Comparison of ENCODE assay signal across 9 cellular contexts in genomic region chr17:74770498-74771318, GRCh38. TPM values are rescaled to one million over a fixed set of nuclear protein-coding genes. Genes with fewer than 3 reads are reported as not detected.
A peak's percentile ranks its signal among the peaks of the same experiment; 100 is the strongest.
DNase-seq lines count a peak whose midpoint lies in the region; ATAC-seq and TF ChIP-seq lines count a peak whose summit lies in the region.
"Had no signal": no experiment of that assay in that cellular context is flagged by ENCODE, and none has a peak within 500 bp of the region (broad histone marks: within the 10 kb centered on the region; RNA-seq: fewer than 3 reads in every experiment).

No MANE protein-coding gene starts in this region.

- H3K36me3 Mint-ChIP-seq in effector memory CD8-positive, alpha-beta T cell (ENCODE audit: insufficient read depth) = peaks cover 66% of the 10 kb centered on the region
- H3K36me3 Mint-ChIP-seq in naive thymus-derived CD4-positive, alpha-beta T cell = peaks cover 6 to 45% (median 17%) of the 10 kb centered on the region in 5 donors

- TF ChIP-seq POLR2A in stomach (IDR thresholded peaks at IDR 0.05) = no peak

- peaks cover 42 to 45% of the 10 kb centered on the region in 2 donors for H3K4me1 Mint-ChIP-seq in effector memory CD8-positive, alpha-beta T cell (ENCODE audit: low read depth in 2 of 2)
- peaks cover 10 to 46% (median 38%) of the 10 kb centered on the region in 7 donors for H3K4me1 Mint-ChIP-seq in naive thymus-derived CD4-positive, alpha-beta T cell

- H3K9me3 Mint-ChIP-seq in effector memory CD8-positive, alpha-beta T cell = no peaks in the 10 kb centered on the region
- H3K9me3 Mint-ChIP-seq in naive thymus-derived CD4-positive, alpha-beta T cell = no peaks in the 10 kb centered on the region

- H3K27me3 ChIP-seq in naive thymus-derived CD4-positive, alpha-beta T cell (ENCODE audit: control insufficient read depth in 2 of 2, insufficient read depth in 2 of 2, low read length in 2 of 2) = no peaks in the 10 kb centered on the region
- no peaks in the 10 kb centered on the region for H3K27me3 ChIP-seq in stomach

- peak overlapping the region in 1 of 2 donors; percentile 10 for H3K4me3 Mint-ChIP-seq in effector memory CD8-positive, alpha-beta T cell
- H3K4me3 Mint-ChIP-seq in naive thymus-derived CD4-positive, alpha-beta T cell = peak overlapping the region in 2 of 10 donors; percentile 16 to 21

- intact Hi-C loops in naive thymus-derived CD4-positive, alpha-beta T cell (cut with micrococcal nuclease) = loop anchor here (1.0 kb wide), 3 partner anchors 22 to 113 kb away; partner anchors contain the start of gene NHERF1 (in 1 of the 2)
- intact Hi-C loops in stomach (cut with DNase I; ENCODE audit: low total_unique reads) = no loop called here

- H3K27ac Mint-ChIP-seq in effector memory CD8-positive, alpha-beta T cell = peak overlapping the region; percentile 77 to 93
- peak overlapping the region; percentile 42 to 92 (median 76) for H3K27ac Mint-ChIP-seq in naive thymus-derived CD4-positive, alpha-beta T cell

- no peak overlapping the region for H3K4me3 ChIP-seq in naive thymus-derived CD4-positive, alpha-beta T cell (ENCODE audit: low read length)
- H3K4me3 ChIP-seq in stomach = no peak overlapping the region

- peak in 5 of 7 experiments; percentile 69 to 94 (median 76) for TF ChIP-seq CTCF in stomach (IDR thresholded peaks at IDR 0.05)

- peak overlapping the region; percentile 4 for H3K27ac ChIP-seq in naive thymus-derived CD4-positive, alpha-beta T cell (ENCODE audit: low read depth, low read length)
- peak overlapping the region; percentile 27 to 78 (median 69) for H3K27ac ChIP-seq in stomach

- POLR2A ChIA-PET in naive thymus-derived CD4-positive, alpha-beta T cell (lab: Charles Lee) = interaction anchor here (0.6 to 16.9 kb wide), 6 partner anchors 9 to 201 kb away, joined by 3 to 372 read pairs (median 15); partner anchors contain the start of genes NHERF1 and RAB37

- no peak for TF ChIP-seq EP300 in stomach (IDR thresholded peaks at IDR 0.05)

- WGBS in stomach, 5 donors = 32 to 58% (median 38%) methylated on average over 15 to 16 of the region's 16 CpGs

- ATAC-seq in effector memory CD8-positive, alpha-beta T cell (replicated peaks) = peak; percentile 95
- ATAC-seq in naive thymus-derived CD4-positive, alpha-beta T cell = peak; percentile 95

- CTCF ChIA-PET in naive thymus-derived CD4-positive, alpha-beta T cell (lab: Charles Lee) = interaction anchor here (0.6 to 11.7 kb wide), 14 partner anchors 9 to 299 kb away, joined by 3 to 165 read pairs (median 8); partner anchors contain the start of genes NHERF1 and RAB37

- peak; percentile 55 for DNase-seq in NK-92 treated with Interleukin-12 subunit alpha and Interleukin-12 subunit beta, amount 100 ng/mL, for 24 hours (lab: John Stamatoyannopoulos, UW)
- no peak for DNase-seq in NK-92 (lab: John Stamatoyannopoulos, UW; ENCODE audit: unreplicated experiment)
- peak; percentile 11 for DNase-seq in NCI-H526 treated with DMSO at 0.1 percent for 48 hours (lab: John Stamatoyannopoulos, UW)
- DNase-seq in activated CD8-positive, alpha-beta memory T cell treated with anti-CD3 and anti-CD28 coated beads for 24 hours = peak; percentile 87
- peak; percentile 73 to 76 (median 74) for DNase-seq in effector memory CD8-positive, alpha-beta T cell
- DNase-seq in naive thymus-derived CD4-positive, alpha-beta T cell = peak; percentile 66 to 82 (median 78)
- peak; percentile 89 for DNase-seq in stomach
- DNase-seq in T1000 (lab: John Stamatoyannopoulos, UW) = no peak

- H3K4me1 ChIP-seq in naive thymus-derived CD4-positive, alpha-beta T cell (ENCODE audit: control insufficient read depth in 2 of 2, insufficient read depth in 2 of 2, low read length in 2 of 2) = peaks cover 9 to 17% of the 10 kb centered on the region in 2 donors
- H3K4me1 ChIP-seq in stomach = peaks cover 44 to 59% (median 49%) of the 10 kb centered on the region in 4 donors

- no peaks in the 10 kb centered on the region for H3K27me3 Mint-ChIP-seq in effector memory CD8-positive, alpha-beta T cell
- H3K27me3 Mint-ChIP-seq in naive thymus-derived CD4-positive, alpha-beta T cell = no peaks in the 10 kb centered on the region

- H3K36me3 ChIP-seq in naive thymus-derived CD4-positive, alpha-beta T cell (ENCODE audit: control insufficient read depth in 2 of 3, insufficient read depth in 3 of 3, low read length in 3 of 3) = peaks cover 12 to 81% (median 19%) of the 10 kb centered on the region in 3 experiments
- H3K36me3 ChIP-seq in stomach = peaks cover 31 to 65% (median 61%) of the 10 kb centered on the region in 4 donors

- no peaks in the 10 kb centered on the region for H3K9me3 ChIP-seq in naive thymus-derived CD4-positive, alpha-beta T cell (ENCODE audit: control insufficient read depth in 2 of 3, low read length in 3 of 3)
- no peaks in the 10 kb centered on the region for H3K9me3 ChIP-seq in stomach

RNA-seq across cellular contexts. Expression of gene NAT9, which starts 5.4 kb away (rescaled TPM):
- 10 to 100 TPM; 41.4 to 78.8 (median 56.9) TPM for total RNA-seq in naive thymus-derived CD4-positive, alpha-beta T cell
- polyA plus RNA-seq in naive thymus-derived CD4-positive, alpha-beta T cell = 10 to 100 TPM; 16.8 to 37.9 TPM
- 10 to 100 TPM; 15.8 to 33.5 (median 24.0) TPM for total RNA-seq in stomach
- 10 to 100 TPM; 14.5 to 29.7 (median 19.7) TPM for polyA plus RNA-seq in stomach

RNA-seq across cellular contexts. Expression of gene NHERF1, which starts 22.3 kb away (rescaled TPM):
- 100 to 1,000 TPM in 4 of 5 experiments, 10 to 100 TPM in 1; 93.1 to 279 (median 156) TPM for total RNA-seq in naive thymus-derived CD4-positive, alpha-beta T cell
- polyA plus RNA-seq in naive thymus-derived CD4-positive, alpha-beta T cell = 100 to 1,000 TPM; 273 to 393 TPM
- 100 to 1,000 TPM in 2 of 5 donors, 10 to 100 TPM in 3; 14.9 to 152 (median 81.0) TPM for total RNA-seq in stomach
- 10 to 100 TPM; 76.8 to 92.5 (median 83.7) TPM for polyA plus RNA-seq in stomach

RNA-seq across cellular contexts. Expression of gene RAB37, which starts 33.7 kb away (rescaled TPM):
- total RNA-seq in naive thymus-derived CD4-positive, alpha-beta T cell = 10 to 100 TPM; 23.6 to 58.5 (median 34.4) TPM
- 10 to 100 TPM; 30.4 to 30.7 TPM for polyA plus RNA-seq in naive thymus-derived CD4-positive, alpha-beta T cell
- total RNA-seq in stomach = 1 to 10 TPM in 2 of 5 donors, not detected in 3; 2.0 to 8.7 TPM
- 10 to 100 TPM in 1 of 3 donors, 1 to 10 TPM in 2; 2.0 to 42.9 (median 5.3) TPM for polyA plus RNA-seq in stomach
- total RNA-seq: glomerular endothelial cell had no signal

RNA-seq across cellular contexts. Expression of gene CD300LF, which starts 58.0 kb away (rescaled TPM):
- total RNA-seq in naive thymus-derived CD4-positive, alpha-beta T cell = 10 to 100 TPM in 1 of 5 experiments, 1 to 10 TPM in 1, under 1 TPM in 2, not detected in 1; 0.46 to 41.0 (median 2.7) TPM
- polyA plus RNA-seq in naive thymus-derived CD4-positive, alpha-beta T cell = not detected
- 1 to 10 TPM in 1 of 5 donors, not detected in 4; 3.9 TPM for total RNA-seq in stomach
- under 1 TPM in 2 of 3 donors, not detected in 1; 0.75 to 0.95 TPM for polyA plus RNA-seq in stomach
- total RNA-seq: glomerular endothelial cell had no signal

Comparison
In these comparisons a context has a peak if more than half of its experiments do, and no peak if none do; other contexts are left out.
1. DNase-seq: peak in NK-92 treated with Interleukin-12 subunit alpha and Interleukin-12 subunit beta, amount 100 ng/mL, for 24 hours (single experiment), NCI-H526 treated with DMSO at 0.1 percent for 48 hours (single experiment), activated CD8-positive, alpha-beta memory T cell treated with anti-CD3 and anti-CD28 coated beads for 24 hours (single experiment), effector memory CD8-positive, alpha-beta T cell (3 of 3), naive thymus-derived CD4-positive, alpha-beta T cell (9 of 9) and stomach (single experiment); none in NK-92 (single experiment) and T1000 (single experiment).